In the genomic region with DNA sequence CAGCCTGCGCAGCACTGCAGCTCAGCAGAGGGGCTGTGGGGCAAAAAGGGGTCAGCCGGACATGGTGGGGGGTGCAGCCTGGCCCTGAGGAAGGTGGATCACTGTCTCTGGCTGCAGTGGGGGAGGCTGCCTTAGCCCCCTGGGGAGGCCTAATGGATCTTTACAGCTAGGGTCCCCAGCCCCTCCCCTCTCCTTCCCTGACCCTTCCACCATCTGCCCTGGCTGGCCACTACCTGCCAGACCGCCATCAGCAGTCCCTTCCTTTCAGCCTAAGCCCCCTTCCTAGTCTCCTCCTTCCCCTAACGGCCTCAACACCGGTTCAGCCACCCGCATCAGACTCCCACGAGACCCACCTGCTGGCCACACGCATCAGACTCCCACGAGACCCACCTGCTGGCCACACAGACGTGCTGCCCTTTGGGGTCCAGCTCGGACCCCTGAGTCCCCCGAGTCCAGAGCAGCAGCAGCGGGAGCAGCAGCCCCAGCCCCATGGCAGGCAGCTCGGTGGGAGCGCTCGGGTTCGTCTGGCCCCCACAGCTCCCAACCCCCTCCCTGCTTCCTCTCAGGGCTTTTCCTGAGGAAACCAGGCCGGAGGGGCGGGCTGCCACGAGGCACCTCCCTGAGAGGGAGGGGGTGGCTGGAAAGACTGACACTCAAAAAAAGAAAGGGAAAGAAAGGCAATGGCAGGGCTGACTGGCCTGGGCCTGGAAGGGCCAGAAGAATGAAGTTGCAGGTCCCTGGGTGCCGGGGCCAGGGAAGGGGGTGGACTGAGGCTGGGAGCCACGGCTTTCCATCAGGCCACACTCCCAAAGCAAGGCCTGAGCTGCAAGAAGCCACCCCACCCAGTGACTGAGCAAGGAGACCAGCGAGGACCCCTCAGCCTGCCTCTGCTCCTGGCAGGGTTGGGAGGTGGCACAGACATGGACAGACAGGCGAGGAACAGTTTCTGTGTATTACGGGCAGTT, we compare ENCODE assay signal across 9 cellular contexts. TPM values are rescaled to one million over a fixed set of nuclear protein-coding genes. Genes with fewer than 3 reads are reported as not detected.
A peak's percentile ranks its signal among the peaks of the same experiment; 100 is the strongest.
DNase-seq lines count a peak whose midpoint lies in the region; ATAC-seq and TF ChIP-seq lines count a peak whose summit lies in the region.
"Had no signal": no experiment of that assay in that cellular context is flagged by ENCODE, and none has a peak within 500 bp of the region (broad histone marks: within the 10 kb centered on the region; RNA-seq: fewer than 3 reads in every experiment).

A gene with protein sequence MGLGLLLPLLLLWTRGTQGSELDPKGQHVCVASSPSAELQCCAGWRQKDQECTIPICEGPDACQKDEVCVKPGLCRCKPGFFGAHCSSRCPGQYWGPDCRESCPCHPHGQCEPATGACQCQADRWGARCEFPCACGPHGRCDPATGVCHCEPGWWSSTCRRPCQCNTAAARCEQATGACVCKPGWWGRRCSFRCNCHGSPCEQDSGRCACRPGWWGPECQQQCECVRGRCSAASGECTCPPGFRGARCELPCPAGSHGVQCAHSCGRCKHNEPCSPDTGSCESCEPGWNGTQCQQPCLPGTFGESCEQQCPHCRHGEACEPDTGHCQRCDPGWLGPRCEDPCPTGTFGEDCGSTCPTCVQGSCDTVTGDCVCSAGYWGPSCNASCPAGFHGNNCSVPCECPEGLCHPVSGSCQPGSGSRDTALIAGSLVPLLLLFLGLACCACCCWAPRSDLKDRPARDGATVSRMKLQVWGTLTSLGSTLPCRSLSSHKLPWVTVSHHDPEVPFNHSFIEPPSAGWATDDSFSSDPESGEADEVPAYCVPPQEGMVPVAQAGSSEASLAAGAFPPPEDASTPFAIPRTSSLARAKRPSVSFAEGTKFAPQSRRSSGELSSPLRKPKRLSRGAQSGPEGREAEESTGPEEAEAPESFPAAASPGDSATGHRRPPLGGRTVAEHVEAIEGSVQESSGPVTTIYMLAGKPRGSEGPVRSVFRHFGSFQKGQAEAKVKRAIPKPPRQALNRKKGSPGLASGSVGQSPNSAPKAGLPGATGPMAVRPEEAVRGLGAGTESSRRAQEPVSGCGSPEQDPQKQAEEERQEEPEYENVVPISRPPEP (minus strand): TSS at position 526 of the 965 bp plus-strand sequence. CDS start 35 bp downstream, at position 491.

- no peak for ATAC-seq in left colon
- ATAC-seq in stimulated activated naive CD8-positive, alpha-beta T cell treated with anti-CD3 and anti-CD28 coated beads, Interleukin-15, Interleukin-2, amounts not matched to agents 100 U/mL and 50 U/mL, for 24 hours: no peak
- ATAC-seq in GM21390 (IDR thresholded peaks at IDR 0.05; ENCODE audit: unreplicated experiment): no peak

- no peaks in the 10 kb centered on the region for H3K27me3 Mint-ChIP-seq in activated naive CD8-positive, alpha-beta T cell treated with anti-CD3 and anti-CD28 coated beads for 36 hours
- peaks cover 2% of the 10 kb centered on the region; the same call in 1 of the 2 replicates for H3K27me3 Mint-ChIP-seq in HFFc6 (ENCODE audit: insufficient read depth)

- H3K4me1 Mint-ChIP-seq in activated naive CD8-positive, alpha-beta T cell treated with anti-CD3 and anti-CD28 coated beads for 36 hours: peaks cover 29% of the 10 kb centered on the region
- H3K4me1 Mint-ChIP-seq in HFFc6 (ENCODE audit: low read depth): peaks cover 22% of the 10 kb centered on the region

- TF ChIP-seq CTCF in HFFc6 (IDR thresholded peaks at IDR 0.05): no peak

- peak within 1 kb of the TSS; percentile 80 for H3K4me3 Mint-ChIP-seq in activated naive CD8-positive, alpha-beta T cell treated with anti-CD3 and anti-CD28 coated beads for 36 hours
- no peak within 1 kb of the TSS for H3K4me3 Mint-ChIP-seq in HFFc6

- intact Hi-C loops in left colon (cut with DNase I, micrococcal nuclease): no loop called here

- no peaks in the 10 kb centered on the region for H3K36me3 Mint-ChIP-seq in activated naive CD8-positive, alpha-beta T cell treated with anti-CD3 and anti-CD28 coated beads for 36 hours
- no peaks in the 10 kb centered on the region for H3K36me3 Mint-ChIP-seq in HFFc6 (ENCODE audit: low read depth)

- H3K9me3 Mint-ChIP-seq in activated naive CD8-positive, alpha-beta T cell treated with anti-CD3 and anti-CD28 coated beads for 36 hours: no peaks in the 10 kb centered on the region
- no peaks in the 10 kb centered on the region for H3K9me3 Mint-ChIP-seq in HFFc6

- no peak for DNase-seq in activated naive CD8-positive, alpha-beta T cell treated with anti-CD3 and anti-CD28 coated beads for 36 hours
- peak in 1 of 2 donors; percentile 39 for DNase-seq in left colon
- DNase-seq in stimulated activated naive CD8-positive, alpha-beta T cell treated with anti-CD3 and anti-CD28 coated beads, Interleukin-15, Interleukin-2, amounts not matched to agents 100 U/mL and 50 U/mL, for 24 hours: peak; percentile 33
- no peak for DNase-seq in stimulated activated CD4-positive, alpha-beta T cell treated with anti-CD3 and anti-CD28 coated beads, Interleukin-12 subunit alpha, Interleukin-12 subunit beta, amount 100 ng/mL, for 4 hours
- no peak for DNase-seq in HFFc6
- no peak for DNase-seq in cerebellar nuclear complex (lab: John Stamatoyannopoulos, UW)

- TF ChIP-seq POLR2A in GM19193 (IDR thresholded peaks at IDR 0.05; ENCODE audit: extremely low read depth, insufficient read depth, insufficient read length): peak; percentile 7

- peak within 1 kb of the TSS; percentile 23 for H3K27ac Mint-ChIP-seq in activated naive CD8-positive, alpha-beta T cell treated with anti-CD3 and anti-CD28 coated beads for 36 hours
- H3K27ac Mint-ChIP-seq in HFFc6: no peak within 1 kb of the TSS

RNA-seq across cellular contexts. Expression of the gene that starts here (rescaled TPM):
- 1 to 10 TPM; 2.5 to 2.6 TPM for total RNA-seq in activated naive CD8-positive, alpha-beta T cell treated with anti-CD3 and anti-CD28 coated beads for 36 hours
- 10 to 100 TPM; 10.1 to 10.2 TPM for total RNA-seq in left colon
- under 1 TPM; 0.09 to 0.38 (median 0.21) TPM for total RNA-seq in HFFc6 (2021; fragmentation: NEBNext Ultra II Directional; extraction: Animal tissue kit (Norgen Biotek cat#: 25700))
- total RNA-seq: NCI-H460 had no signal
